19 cellular contexts compared by ENCODE assay signal in the genomic region with DNA sequence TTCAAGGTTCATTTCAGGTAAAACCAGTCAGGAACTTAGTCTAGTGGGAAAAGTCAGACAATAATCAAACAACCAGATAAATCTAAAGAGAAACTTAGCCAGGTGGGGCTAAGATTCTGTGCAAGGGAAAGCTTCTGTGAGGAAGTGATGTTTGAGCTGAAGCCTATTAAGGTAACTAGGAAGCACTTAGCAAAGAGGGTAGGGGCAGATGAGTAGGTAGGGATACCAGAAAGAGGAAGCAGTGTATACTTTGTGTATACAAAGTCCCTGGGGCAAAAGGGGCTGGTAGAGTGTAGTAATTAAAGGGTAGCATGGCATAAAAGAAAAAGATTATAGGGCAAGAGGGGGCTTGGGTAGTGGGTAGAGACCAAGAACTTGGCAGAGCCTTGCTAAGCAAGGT. TPM values are rescaled to one million over a fixed set of nuclear protein-coding genes. Genes with fewer than 3 reads are reported as not detected.
DNase-seq lines count a peak whose midpoint lies in the region; ATAC-seq and TF ChIP-seq lines count a peak whose summit lies in the region.
"Had no signal": no experiment of that assay in that cellular context is flagged by ENCODE, and none has a peak within 500 bp of the region (broad histone marks: within the 10 kb centered on the region; RNA-seq: fewer than 3 reads in every experiment).

No MANE protein-coding gene starts in this region.

- TF ChIP-seq CTCF in natural killer cell (IDR thresholded peaks at IDR 0.05) (no peak), activated B cell treated with CpG ODN at 0.5 μM for 24 hours (IDR thresholded peaks at IDR 0.05) (no peak)

- peaks cover 18 to 22% of the 10 kb centered on the region in 2 donors for H3K4me1 Mint-ChIP-seq in natural killer cell treated with Interleukin-12 subunit alpha and Interleukin-12 subunit beta and Interleukin-15 and Interleukin-18, amount 100 ng/mL, for 72 hours (ENCODE audit: low read depth in 2 of 2)
- H3K4me1 Mint-ChIP-seq in natural killer cell (peaks cover 22% of the 10 kb centered on the region in 2 donors), activated B cell treated with CpG ODN at 0.5 μM for 24 hours (peaks cover 49% of the 10 kb centered on the region)
- peaks cover 30 to 41% of the 10 kb centered on the region in 2 donors for H3K4me1 Mint-ChIP-seq in stimulated activated naive B cell treated with anti-CD40 and anti-IgM and Interleukin-4, amounts not matched to agents 10 μg/mL and 1 μg/mL and 100 μg/mL, for 72 hours

- no peaks in the 10 kb centered on the region for H3K36me3 Mint-ChIP-seq in natural killer cell treated with Interleukin-12 subunit alpha and Interleukin-12 subunit beta and Interleukin-15 and Interleukin-18, amount 100 ng/mL, for 72 hours
- H3K36me3 Mint-ChIP-seq in natural killer cell (no peaks in the 10 kb centered on the region), activated B cell treated with CpG ODN at 0.5 μM for 24 hours (ENCODE audit: low read depth) (peaks cover 3% of the 10 kb centered on the region)
- peaks cover 4% of the 10 kb centered on the region in 2 donors for H3K36me3 Mint-ChIP-seq in stimulated activated naive B cell treated with anti-CD40 and anti-IgM and Interleukin-4, amounts not matched to agents 10 μg/mL and 1 μg/mL and 100 μg/mL, for 72 hours

- no peaks in the 10 kb centered on the region for H3K9me3 Mint-ChIP-seq in natural killer cell treated with Interleukin-12 subunit alpha and Interleukin-12 subunit beta and Interleukin-15 and Interleukin-18, amount 100 ng/mL, for 72 hours
- H3K9me3 Mint-ChIP-seq in natural killer cell: no peaks in the 10 kb centered on the region
- no peaks in the 10 kb centered on the region for H3K9me3 Mint-ChIP-seq in activated B cell treated with CpG ODN at 0.5 μM for 24 hours
- H3K9me3 Mint-ChIP-seq in stimulated activated naive B cell treated with anti-CD40 and anti-IgM and Interleukin-4, amounts not matched to agents 10 μg/mL and 1 μg/mL and 100 μg/mL, for 72 hours: peaks cover 0 to 1% of the 10 kb centered on the region in 2 donors

- no peak overlapping the region for H3K27ac ChIP-seq in SJCRH30
- H3K27ac ChIP-seq: left ventricle myocardium inferior had no signal

- no peaks in the 10 kb centered on the region for H3K27me3 Mint-ChIP-seq in natural killer cell treated with Interleukin-12 subunit alpha and Interleukin-12 subunit beta and Interleukin-15 and Interleukin-18, amount 100 ng/mL, for 72 hours
- no peaks in the 10 kb centered on the region for H3K27me3 Mint-ChIP-seq in natural killer cell (ENCODE audit: low read depth in 2 of 2)
- H3K27me3 Mint-ChIP-seq in activated B cell treated with CpG ODN at 0.5 μM for 24 hours: no peaks in the 10 kb centered on the region
- H3K27me3 Mint-ChIP-seq in stimulated activated naive B cell treated with anti-CD40 and anti-IgM and Interleukin-4, amounts not matched to agents 10 μg/mL and 1 μg/mL and 100 μg/mL, for 72 hours: no peaks in the 10 kb centered on the region

- peak; percentile 31 for DNase-seq in natural killer cell treated with Interleukin-12 subunit alpha and Interleukin-12 subunit beta and Interleukin-15 and Interleukin-18, amount 100 ng/mL, for 72 hours (ENCODE audit: low spot score)
- no peak for DNase-seq in natural killer cell
- DNase-seq in MV-4-11 (lab: John Stamatoyannopoulos, UW): peak; percentile 25
- DNase-seq in activated B cell treated with CpG ODN at 0.5 μM for 24 hours: no peak
- no peak for DNase-seq in stimulated activated naive B cell treated with anti-CD40 and anti-IgM and Interleukin-4, amounts not matched to agents 10 μg/mL and 1 μg/mL and 100 μg/mL, for 72 hours
- DNase-seq in kidney tubule cell (ENCODE audit: low spot score): no peak
- DNase-seq in epidermal melanocyte (ENCODE audit: insufficient read length, low spot score): no peak
- no peak for DNase-seq in SJCRH30
- DNase-seq: activated CD8-positive, alpha-beta memory T cell treated with anti-CD3 and anti-CD28 coated beads for 24 hours; activated gamma-delta T cell treated with Interleukin-2 at 50 U/mL for 16 hours; DND-41; effector CD4-positive, alpha-beta T cell; left ventricle myocardium inferior; NCI-H1694; NCI-H526; SHP77 had no signal

- intact Hi-C loops in natural killer cell (cut with micrococcal nuclease) (no loop called here), activated B cell treated with CpG ODN at 0.5 μM for 24 hours (cut with micrococcal nuclease) (loop anchor here (1.0 to 10.0 kb wide), 2 partner anchors 15 to 943 kb away; a partner anchor contains a TSS)

- no peaks in the 10 kb centered on the region for H3K27me3 ChIP-seq in SJCRH30

- ATAC-seq in natural killer cell treated with Interleukin-12 subunit alpha and Interleukin-12 subunit beta and Interleukin-15 and Interleukin-18, amount 100 ng/mL, for 72 hours: no peak
- ATAC-seq in natural killer cell (no peak), activated B cell treated with CpG ODN at 0.5 μM for 24 hours (ENCODE audit: low read depth) (peak; percentile 46)
- peak; percentile 62 to 64 for ATAC-seq in stimulated activated naive B cell treated with anti-CD40 and anti-IgM and Interleukin-4, amounts not matched to agents 10 μg/mL and 1 μg/mL and 100 μg/mL, for 72 hours (replicated peaks)

- CTCF ChIA-PET in activated B cell treated with CpG ODN at 0.5 μM for 24 hours (lab: Charles Lee): interaction anchor here (0.8 to 1.3 kb wide), 4 partner anchors 13 to 156 kb away, joined by 3 to 4 read pairs (median 4); no protein-coding TSS in a partner anchor

- no peaks in the 10 kb centered on the region for H3K9me3 ChIP-seq in SJCRH30 (replicated peaks)
- H3K9me3 ChIP-seq: left ventricle myocardium inferior had no signal

- H3K4me1 ChIP-seq in SJCRH30: no peaks in the 10 kb centered on the region

- H3K4me3 ChIP-seq in SJCRH30: no peak overlapping the region
- H3K4me3 ChIP-seq: left ventricle myocardium inferior had no signal

- no peaks in the 10 kb centered on the region for H3K36me3 ChIP-seq in SJCRH30

- POLR2A ChIA-PET in activated B cell treated with CpG ODN at 0.5 μM for 24 hours (lab: Charles Lee): interaction anchor here (0.6 to 1.8 kb wide), 11 partner anchors 15 to 292 kb away, joined by 3 to 14 read pairs (median 3); a partner anchor contains a TSS

- no peak overlapping the region for H3K4me3 Mint-ChIP-seq in natural killer cell treated with Interleukin-12 subunit alpha and Interleukin-12 subunit beta and Interleukin-15 and Interleukin-18, amount 100 ng/mL, for 72 hours
- H3K4me3 Mint-ChIP-seq in natural killer cell (no peak overlapping the region), activated B cell treated with CpG ODN at 0.5 μM for 24 hours (peak overlapping the region; percentile 11)
- H3K4me3 Mint-ChIP-seq in stimulated activated naive B cell treated with anti-CD40 and anti-IgM and Interleukin-4, amounts not matched to agents 10 μg/mL and 1 μg/mL and 100 μg/mL, for 72 hours: peak overlapping the region; percentile 4 to 28

- H3K27ac Mint-ChIP-seq in natural killer cell treated with Interleukin-12 subunit alpha and Interleukin-12 subunit beta and Interleukin-15 and Interleukin-18, amount 100 ng/mL, for 72 hours: no peak overlapping the region
- H3K27ac Mint-ChIP-seq in natural killer cell: no peak overlapping the region
- H3K27ac Mint-ChIP-seq in activated B cell treated with CpG ODN at 0.5 μM for 24 hours: peak overlapping the region; percentile 81
- H3K27ac Mint-ChIP-seq in stimulated activated naive B cell treated with anti-CD40 and anti-IgM and Interleukin-4, amounts not matched to agents 10 μg/mL and 1 μg/mL and 100 μg/mL, for 72 hours: peak overlapping the region; percentile 70

RNA-seq across cellular contexts. Expression of a gene that starts 3.6 kb away (rescaled TPM):
- 1 to 10 TPM; 6.4 to 7.2 TPM for total RNA-seq in natural killer cell treated with Interleukin-12 subunit alpha and Interleukin-12 subunit beta and Interleukin-15 and Interleukin-18, amount 100 ng/mL, for 72 hours
- total RNA-seq in natural killer cell (1 to 10 TPM; 1.6 to 2.9 (median 2.7) TPM), activated B cell treated with CpG ODN at 0.5 μM for 24 hours (6.4 and 9.3 TPM in 2 replicates)
- 8.2 and 8.8 TPM in 2 replicates for total RNA-seq in SJCRH30 (2014; rRNA removed; shearing (Covaris generic))

RNA-seq across cellular contexts. Expression of a gene that starts 12.6 kb away (rescaled TPM):
- total RNA-seq in natural killer cell treated with Interleukin-12 subunit alpha and Interleukin-12 subunit beta and Interleukin-15 and Interleukin-18, amount 100 ng/mL, for 72 hours: 1 to 10 TPM; 3.4 to 6.6 TPM
- 1 to 10 TPM in 1 of 3 donors, under 1 TPM in 2; 0.91 to 1.0 (median 0.96) TPM for total RNA-seq in natural killer cell
- total RNA-seq in activated B cell treated with CpG ODN at 0.5 μM for 24 hours: 3.5 and 3.6 TPM in 2 replicates
- 0.38 and 0.59 TPM in 2 replicates for total RNA-seq in SJCRH30 (2014; rRNA removed; shearing (Covaris generic))

RNA-seq across cellular contexts. Expression of a gene that starts 17.8 kb away (rescaled TPM):
- total RNA-seq in natural killer cell treated with Interleukin-12 subunit alpha and Interleukin-12 subunit beta and Interleukin-15 and Interleukin-18, amount 100 ng/mL, for 72 hours: 10 to 100 TPM; 10.3 to 27.6 TPM
- total RNA-seq in natural killer cell: 10 to 100 TPM in 1 of 3 donors, 1 to 10 TPM in 2; 2.0 to 60.0 (median 2.8) TPM
- total RNA-seq in activated B cell treated with CpG ODN at 0.5 μM for 24 hours: 47.1 and 50.5 TPM in 2 replicates
- 0.24 TPM in 1 of 2 replicates, not detected in the other for total RNA-seq in SJCRH30 (2014; rRNA removed; shearing (Covaris generic))
- total RNA-seq: pulmonary artery endothelial cell had no signal

RNA-seq across cellular contexts. Expression of a gene that starts 24.4 kb away (rescaled TPM):
- total RNA-seq in natural killer cell treated with Interleukin-12 subunit alpha and Interleukin-12 subunit beta and Interleukin-15 and Interleukin-18, amount 100 ng/mL, for 72 hours: under 1 TPM; 0.36 to 0.78 TPM
- total RNA-seq in natural killer cell (not detected), activated B cell treated with CpG ODN at 0.5 μM for 24 hours (1.4 and 1.8 TPM in 2 replicates)
- total RNA-seq in SJCRH30 (2014; rRNA removed; shearing (Covaris generic)): not detected in 2 replicates
- total RNA-seq: left ventricle myocardium inferior, myocyte, pulmonary artery endothelial cell, subcutaneous adipose tissue had no signal

RNA-seq across cellular contexts. Expression of a gene that starts 31.8 kb away (rescaled TPM):
- total RNA-seq in natural killer cell treated with Interleukin-12 subunit alpha and Interleukin-12 subunit beta and Interleukin-15 and Interleukin-18, amount 100 ng/mL, for 72 hours: 10 to 100 TPM; 11.9 to 12.6 TPM
- 1 to 10 TPM; 2.9 to 4.9 (median 3.6) TPM for total RNA-seq in natural killer cell
- total RNA-seq in activated B cell treated with CpG ODN at 0.5 μM for 24 hours: 9.1 and 9.6 TPM in 2 replicates
- 19.7 and 19.8 TPM in 2 replicates for total RNA-seq in SJCRH30 (2014; rRNA removed; shearing (Covaris generic))

Comparison
In these comparisons a context has a peak if more than half of its experiments do, and no peak if none do; other contexts are left out.
1. DNase-seq: peak in natural killer cell treated with Interleukin-12 subunit alpha and Interleukin-12 subunit beta and Interleukin-15 and Interleukin-18, amount 100 ng/mL, for 72 hours (single experiment) and MV-4-11 (single experiment); none in natural killer cell (single experiment), activated B cell treated with CpG ODN at 0.5 μM for 24 hours (single experiment), stimulated activated naive B cell treated with anti-CD40 and anti-IgM and Interleukin-4, amounts not matched to agents 10 μg/mL and 1 μg/mL and 100 μg/mL, for 72 hours (single experiment), kidney tubule cell (single experiment), epidermal melanocyte (single experiment) and SJCRH30 (0 of 2).
2. ATAC-seq: peak in activated B cell treated with CpG ODN at 0.5 μM for 24 hours (single experiment) and stimulated activated naive B cell treated with anti-CD40 and anti-IgM and Interleukin-4, amounts not matched to agents 10 μg/mL and 1 μg/mL and 100 μg/mL, for 72 hours (2 of 2); none in natural killer cell treated with Interleukin-12 subunit alpha and Interleukin-12 subunit beta and Interleukin-15 and Interleukin-18, amount 100 ng/mL, for 72 hours (0 of 2) and natural killer cell (0 of 3).
3. H3K27ac Mint-ChIP-seq: peak in activated B cell treated with CpG ODN at 0.5 μM for 24 hours (single experiment) and stimulated activated naive B cell treated with anti-CD40 and anti-IgM and Interleukin-4, amounts not matched to agents 10 μg/mL and 1 μg/mL and 100 μg/mL, for 72 hours (single experiment); none in natural killer cell treated with Interleukin-12 subunit alpha and Interleukin-12 subunit beta and Interleukin-15 and Interleukin-18, amount 100 ng/mL, for 72 hours (0 of 2) and natural killer cell (0 of 2).
4. H3K4me3 Mint-ChIP-seq: peak in activated B cell treated with CpG ODN at 0.5 μM for 24 hours (single experiment) and stimulated activated naive B cell treated with anti-CD40 and anti-IgM and Interleukin-4, amounts not matched to agents 10 μg/mL and 1 μg/mL and 100 μg/mL, for 72 hours (2 of 2); none in natural killer cell treated with Interleukin-12 subunit alpha and Interleukin-12 subunit beta and Interleukin-15 and Interleukin-18, amount 100 ng/mL, for 72 hours (single experiment) and natural killer cell (single experiment).